Comparison of ENCODE assay signal across 1 cellular context in the genomic region with DNA sequence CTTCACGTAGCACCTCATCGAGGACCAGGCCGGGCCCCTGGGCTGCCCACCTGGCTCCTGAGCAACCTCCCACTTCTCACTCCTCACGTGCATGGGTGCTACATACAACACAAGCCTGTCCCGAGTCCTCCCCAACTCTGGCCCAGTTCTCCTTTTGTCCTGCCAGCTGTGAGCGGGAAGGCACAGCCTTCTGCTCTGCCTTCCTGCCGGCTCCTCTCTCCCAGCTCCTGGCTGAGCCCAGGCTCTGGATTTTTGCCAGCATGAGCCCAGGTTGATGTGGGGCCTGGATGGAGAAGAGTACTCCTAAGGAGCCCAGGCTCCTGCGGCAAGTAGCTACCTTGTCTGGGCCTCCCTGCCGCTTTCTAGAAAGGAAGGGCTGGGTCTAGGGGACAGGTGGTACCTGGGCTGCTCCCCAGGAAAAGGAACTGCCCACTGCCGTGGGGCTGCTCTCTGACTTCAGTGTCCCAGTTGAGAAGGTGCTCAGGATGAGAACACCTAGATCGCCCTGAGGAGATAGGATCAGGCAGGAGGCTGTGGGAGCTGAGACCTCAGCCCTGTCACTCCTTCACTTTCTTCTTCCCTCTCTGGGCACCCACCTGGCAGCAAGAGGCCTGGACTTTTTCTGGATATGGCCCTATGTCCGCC.
TF ChIP-seq lines count a peak whose summit lies in the region.

No MANE protein-coding gene starts in this region.

TF ChIP-seq in HEK293, 187 proteins besides CTCF, POLR2A, EP300 and RAD21 (continued from another document):
- no peak for TF ChIP-seq ZNF785 (tag by site-specific recombination; IDR thresholded peaks at IDR 0.05)
- no peak for TF ChIP-seq ZNF2 (tag by site-specific recombination; IDR thresholded peaks at IDR 0.05)
- no peak for TF ChIP-seq KLF10 (tag by site-specific recombination; IDR thresholded peaks at IDR 0.05)
- TF ChIP-seq ZNF112 (tag by site-specific recombination; IDR thresholded peaks at IDR 0.05) = no peak
- no peak for TF ChIP-seq ZNF571 (tag by site-specific recombination; IDR thresholded peaks at IDR 0.05)
- TF ChIP-seq OSR2 (tag by site-specific recombination; IDR thresholded peaks at IDR 0.05) = peak; percentile 6; the same call in 1 of the 2 replicates
